In the genomic region with DNA sequence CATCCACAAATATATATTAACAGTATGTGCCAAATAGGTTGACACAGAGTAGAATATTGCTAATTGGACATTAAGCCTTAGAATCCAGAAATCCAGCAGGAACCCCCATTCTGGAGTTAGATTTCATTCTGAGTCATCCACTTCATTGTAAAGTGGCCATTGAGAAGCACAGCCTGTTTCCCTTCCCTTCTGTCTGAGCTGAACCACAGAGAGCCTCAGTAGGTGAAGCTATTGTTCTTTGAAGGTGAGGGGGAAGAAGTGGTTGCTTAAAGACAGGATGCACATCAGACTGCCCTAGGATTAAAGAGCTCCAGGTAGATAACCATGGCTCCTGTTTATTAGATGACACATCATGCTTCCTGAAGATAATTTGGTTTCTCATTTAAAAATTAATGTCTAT, we compare ENCODE assay signal across 12 cellular contexts. TPM values are rescaled to one million over a fixed set of nuclear protein-coding genes. Genes with fewer than 3 reads are reported as not detected.
A peak's percentile ranks its signal among the peaks of the same experiment; 100 is the strongest.
DNase-seq lines count a peak whose midpoint lies in the region; ATAC-seq and TF ChIP-seq lines count a peak whose summit lies in the region.
"Had no signal": no experiment of that assay in that cellular context is flagged by ENCODE, and none has a peak within 500 bp of the region (broad histone marks: within the 10 kb centered on the region; RNA-seq: fewer than 3 reads in every experiment).

No MANE protein-coding gene starts in this region.

- no peaks in the 10 kb centered on the region for H4K20me1 ChIP-seq in PC-3 (ENCODE audit: low read length)
- H4K20me1 ChIP-seq: BLaER1 had no signal

- H3K27ac ChIP-seq in HEK293 (ENCODE audit: extremely low read depth, low read depth, low read length): no peak overlapping the region
- H3K27ac ChIP-seq in PC-3 (ENCODE audit: low read length): peak overlapping the region; percentile 86
- no peak overlapping the region for H3K27ac ChIP-seq in CD4-positive, alpha-beta memory T cell (ENCODE audit: low read depth, low read length)
- H3K27ac ChIP-seq: BLaER1 had no signal

- no peaks in the 10 kb centered on the region; the same call in 1 of the 2 replicates for H3K9me3 ChIP-seq in HEK293 (ENCODE audit: control insufficient read depth, insufficient read depth, low read depth, low read length)
- no peaks in the 10 kb centered on the region for H3K9me3 ChIP-seq in PC-3 (ENCODE audit: low read length)
- no peaks in the 10 kb centered on the region for H3K9me3 ChIP-seq in CD4-positive, alpha-beta memory T cell (ENCODE audit: control insufficient read depth in 1 of 2, low read length in 2 of 2)
- H3K9me3 ChIP-seq: BLaER1 had no signal

- no peaks in the 10 kb centered on the region for H3K27me3 ChIP-seq in PC-3 (ENCODE audit: low read length)
- no peaks in the 10 kb centered on the region for H3K27me3 ChIP-seq in CD4-positive, alpha-beta memory T cell (ENCODE audit: insufficient read depth, low read length)

- H3K9me3 Mint-ChIP-seq in CD4-positive, alpha-beta memory T cell: no peaks in the 10 kb centered on the region
- H3K9me3 Mint-ChIP-seq: IgD-negative memory B cell had no signal

- no peaks in the 10 kb centered on the region for H3K79me2 ChIP-seq in PC-3 (ENCODE audit: low read length)

- H3K27ac Mint-ChIP-seq in CD4-positive, alpha-beta memory T cell: peak overlapping the region in 1 of 7 donors; percentile 63
- H3K27ac Mint-ChIP-seq: IgD-negative memory B cell had no signal

- POLR2A ChIA-PET in HEK293 (lab: Yijun Ruan, JAX): no interaction called here
- POLR2A ChIA-PET in PC-3 (lab: Charles Lee; ENCODE audit: unreplicated experiment): no interaction called here
- POLR2A ChIA-PET in CD4-positive, alpha-beta memory T cell (lab: Charles Lee; ENCODE audit: partially characterized antibody): no interaction called here

- no TSS peak for BruUV-seq in PC-3 (replicated peaks; lab: Mats Ljungman, UMichigan)

- CTCF ChIA-PET in HEK293 (lab: Yijun Ruan, JAX): interaction anchor here (0.5 kb wide), 1 partner anchor 18 kb away, joined by 3 read pairs; no protein-coding TSS in a partner anchor
- CTCF ChIA-PET in PC-3 (lab: Charles Lee): no interaction called here
- CTCF ChIA-PET in CD4-positive, alpha-beta memory T cell (lab: Charles Lee; ENCODE audit: partially characterized antibody): no interaction called here

- H3F3A ChIP-seq in PC-3 (ENCODE audit: low read length, unreplicated experiment): no peaks in the 10 kb centered on the region

- peak; percentile 20 for DNase-seq in COLO668 (lab: John Stamatoyannopoulos, UW; ENCODE audit: unreplicated experiment)
- DNase-seq in PC-3: peak; percentile 65
- peak; percentile 29 for DNase-seq in fibroblast of mammary gland (ENCODE audit: low read depth)
- DNase-seq in CD4-positive, alpha-beta memory T cell: no peak
- DNase-seq in stimulated activated CD4-positive, alpha-beta T cell treated with anti-CD3 and anti-CD28 coated beads, Interleukin-1b, Interleukin-23, amount 100 ng/mL, for 48 hours: no peak
- no peak for DNase-seq in stimulated activated naive CD8-positive, alpha-beta T cell treated with anti-CD3 and anti-CD28 coated beads, Interleukin-15, Interleukin-2, amounts not matched to agents 100 U/mL and 50 U/mL, for 24 hours
- DNase-seq: activated naive CD4-positive, alpha-beta T cell treated with anti-CD3 and anti-CD28 coated beads, Interleukin-2, amount 50 U/mL, for 16 hours; left ventricle myocardium superior had no signal

- no peak overlapping the region for H2AFZ ChIP-seq in PC-3 (ENCODE audit: low read length)

- 0 out of 2 replicates have a peak overlapping the region, but pooled peaks have one; percentile 19 for H3K9ac ChIP-seq in PC-3 (ENCODE audit: low read length)
- H3K9ac ChIP-seq: BLaER1 had no signal

- H3K4me3 Mint-ChIP-seq in CD4-positive, alpha-beta memory T cell: no peak overlapping the region
- H3K4me3 Mint-ChIP-seq: IgD-negative memory B cell had no signal

- H3K4me3 ChIP-seq in HEK293 (ENCODE audit: low read depth, low read length) (no peak overlapping the region), PC-3 (ENCODE audit: low read length) (no peak overlapping the region), fibroblast of mammary gland (ENCODE audit: control insufficient read depth, low read depth, low read length) (no peak overlapping the region)
- H3K4me3 ChIP-seq in CD4-positive, alpha-beta memory T cell (ENCODE audit: low read length in 2 of 2): no peak overlapping the region
- H3K4me3 ChIP-seq: BLaER1 had no signal

- H3K4me2 ChIP-seq in PC-3 (ENCODE audit: low read length): peak overlapping the region; percentile 44; the same call in 1 of the 2 replicates
- H3K4me2 ChIP-seq: BLaER1 had no signal

- ATAC-seq in PC-3 (peak; percentile 69), HG03139 (IDR thresholded peaks at IDR 0.05; ENCODE audit: unreplicated experiment) (no peak)
- ATAC-seq in stimulated activated naive CD8-positive, alpha-beta T cell treated with anti-CD3 and anti-CD28 coated beads, Interleukin-15, Interleukin-2, amounts not matched to agents 100 U/mL and 50 U/mL, for 24 hours: no peak
- ATAC-seq: left ventricle myocardium superior had no signal

- H3K4me1 ChIP-seq in HEK293 (ENCODE audit: control insufficient read depth, insufficient read depth, low read length): peaks cover 3% of the 10 kb centered on the region; the same call in 1 of the 2 replicates
- H3K4me1 ChIP-seq in PC-3 (ENCODE audit: insufficient read depth, low read length): peaks cover 24% of the 10 kb centered on the region
- H3K4me1 ChIP-seq in CD4-positive, alpha-beta memory T cell (ENCODE audit: insufficient read depth, low read length): peaks cover 8% of the 10 kb centered on the region

- TF ChIP-seq CTCF in HEK293 (tag by site-specific recombination; IDR thresholded peaks at IDR 0.05): no peak
- no peak for TF ChIP-seq CTCF in PC-3 (conservative IDR thresholded peaks at IDR 0.05; ENCODE audit: low read depth, low read length)
- no peak for TF ChIP-seq CTCF in fibroblast of mammary gland (conservative IDR thresholded peaks at IDR 0.05; ENCODE audit: control insufficient read depth, insufficient read depth, low read depth, low read length)

- peaks cover 4 to 18% (median 5%) of the 10 kb centered on the region in 4 donors for H3K4me1 Mint-ChIP-seq in CD4-positive, alpha-beta memory T cell
- H3K4me1 Mint-ChIP-seq: IgD-negative memory B cell had no signal

- intact Hi-C loops in PC-3 (cut with micrococcal nuclease): loop anchor here (5.0 kb wide), 1 partner anchor 536 kb away; no protein-coding TSS in a partner anchor
- intact Hi-C loops in CD4-positive, alpha-beta memory T cell (cut with micrococcal nuclease): no loop called here

- no peaks in the 10 kb centered on the region for H3K27me3 Mint-ChIP-seq in CD4-positive, alpha-beta memory T cell
- H3K27me3 Mint-ChIP-seq: IgD-negative memory B cell had no signal

- H3K36me3 ChIP-seq in HEK293 (ENCODE audit: control insufficient read depth in 2 of 2, insufficient read depth in 1 of 2, low read length in 2 of 2): peaks cover 0 to 33% of the 10 kb centered on the region in 2 experiments; a peak in 1 of 3 replicates
- no peaks in the 10 kb centered on the region for H3K36me3 ChIP-seq in PC-3 (ENCODE audit: low read depth, low read length)
- no peaks in the 10 kb centered on the region for H3K36me3 ChIP-seq in CD4-positive, alpha-beta memory T cell (ENCODE audit: insufficient read depth, low read length)

- peaks cover 28 to 50% of the 10 kb centered on the region in 2 donors for H3K36me3 Mint-ChIP-seq in CD4-positive, alpha-beta memory T cell

- no peaks in the 10 kb centered on the region for H3K9me2 ChIP-seq in PC-3 (replicated peaks; ENCODE audit: low read length)

TF ChIP-seq in HEK293, 187 proteins besides CTCF, POLR2A, EP300 and RAD21:
- TF ChIP-seq, protein P1, sequence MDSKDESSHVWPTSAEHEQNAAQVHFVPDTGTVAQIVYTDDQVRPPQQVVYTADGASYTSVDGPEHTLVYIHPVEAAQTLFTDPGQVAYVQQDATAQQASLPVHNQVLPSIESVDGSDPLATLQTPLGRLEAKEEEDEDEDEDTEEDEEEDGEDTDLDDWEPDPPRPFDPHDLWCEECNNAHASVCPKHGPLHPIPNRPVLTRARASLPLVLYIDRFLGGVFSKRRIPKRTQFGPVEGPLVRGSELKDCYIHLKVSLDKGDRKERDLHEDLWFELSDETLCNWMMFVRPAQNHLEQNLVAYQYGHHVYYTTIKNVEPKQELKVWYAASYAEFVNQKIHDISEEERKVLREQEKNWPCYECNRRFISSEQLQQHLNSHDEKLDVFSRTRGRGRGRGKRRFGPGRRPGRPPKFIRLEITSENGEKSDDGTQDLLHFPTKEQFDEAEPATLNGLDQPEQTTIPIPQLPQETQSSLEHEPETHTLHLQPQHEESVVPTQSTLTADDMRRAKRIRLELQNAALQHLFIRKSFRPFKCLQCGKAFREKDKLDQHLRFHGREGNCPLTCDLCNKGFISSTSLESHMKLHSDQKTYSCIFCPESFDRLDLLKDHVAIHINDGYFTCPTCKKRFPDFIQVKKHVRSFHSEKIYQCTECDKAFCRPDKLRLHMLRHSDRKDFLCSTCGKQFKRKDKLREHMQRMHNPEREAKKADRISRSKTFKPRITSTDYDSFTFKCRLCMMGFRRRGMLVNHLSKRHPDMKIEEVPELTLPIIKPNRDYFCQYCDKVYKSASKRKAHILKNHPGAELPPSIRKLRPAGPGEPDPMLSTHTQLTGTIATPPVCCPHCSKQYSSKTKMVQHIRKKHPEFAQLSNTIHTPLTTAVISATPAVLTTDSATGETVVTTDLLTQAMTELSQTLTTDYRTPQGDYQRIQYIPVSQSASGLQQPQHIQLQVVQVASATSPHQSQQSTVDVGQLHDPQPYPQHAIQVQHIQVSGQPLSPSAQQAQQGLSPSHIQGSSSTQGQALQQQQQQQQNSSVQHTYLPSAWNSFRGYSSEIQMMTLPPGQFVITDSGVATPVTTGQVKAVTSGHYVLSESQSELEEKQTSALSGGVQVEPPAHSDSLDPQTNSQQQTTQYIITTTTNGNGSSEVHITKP (tag by site-specific recombination; IDR thresholded peaks at IDR 0.05): peak; percentile 69
- peak; percentile 51; the same call in 1 of the 2 replicates for TF ChIP-seq ZNF10 (tag by site-specific recombination; IDR thresholded peaks at IDR 0.05)
- TF ChIP-seq ZNF302 (tag by site-specific recombination; IDR thresholded peaks at IDR 0.05; ENCODE audit: low read depth): no peak
- no peak for TF ChIP-seq ZNF555 (tag by site-specific recombination; conservative IDR thresholded peaks at IDR 0.05)

RNA-seq across cellular contexts. Expression of a gene that starts 30.6 kb away (rescaled TPM):
- total RNA-seq in PC-3 (2014; rRNA removed): not detected in 2 replicates
- under 1 TPM; 0.47 to 0.55 TPM for total RNA-seq in CD4-positive, alpha-beta memory T cell
- under 1 TPM in 1 of 2 donors, not detected in 1; 0.09 TPM for polyA plus RNA-seq in CD4-positive, alpha-beta memory T cell
- polyA plus RNA-seq: IgD-negative memory B cell had no signal

Comparison
In these comparisons a context has a peak if more than half of its experiments do, and no peak if none do; other contexts are left out.
1. DNase-seq: peak in COLO668 (single experiment), PC-3 (single experiment) and fibroblast of mammary gland (single experiment); none in CD4-positive, alpha-beta memory T cell (0 of 5), stimulated activated CD4-positive, alpha-beta T cell treated with anti-CD3 and anti-CD28 coated beads, Interleukin-1b, Interleukin-23, amount 100 ng/mL, for 48 hours (single experiment) and stimulated activated naive CD8-positive, alpha-beta T cell treated with anti-CD3 and anti-CD28 coated beads, Interleukin-15, Interleukin-2, amounts not matched to agents 100 U/mL and 50 U/mL, for 24 hours (single experiment).